ENCODE assay signal across 3 cellular contexts in the genomic region with DNA sequence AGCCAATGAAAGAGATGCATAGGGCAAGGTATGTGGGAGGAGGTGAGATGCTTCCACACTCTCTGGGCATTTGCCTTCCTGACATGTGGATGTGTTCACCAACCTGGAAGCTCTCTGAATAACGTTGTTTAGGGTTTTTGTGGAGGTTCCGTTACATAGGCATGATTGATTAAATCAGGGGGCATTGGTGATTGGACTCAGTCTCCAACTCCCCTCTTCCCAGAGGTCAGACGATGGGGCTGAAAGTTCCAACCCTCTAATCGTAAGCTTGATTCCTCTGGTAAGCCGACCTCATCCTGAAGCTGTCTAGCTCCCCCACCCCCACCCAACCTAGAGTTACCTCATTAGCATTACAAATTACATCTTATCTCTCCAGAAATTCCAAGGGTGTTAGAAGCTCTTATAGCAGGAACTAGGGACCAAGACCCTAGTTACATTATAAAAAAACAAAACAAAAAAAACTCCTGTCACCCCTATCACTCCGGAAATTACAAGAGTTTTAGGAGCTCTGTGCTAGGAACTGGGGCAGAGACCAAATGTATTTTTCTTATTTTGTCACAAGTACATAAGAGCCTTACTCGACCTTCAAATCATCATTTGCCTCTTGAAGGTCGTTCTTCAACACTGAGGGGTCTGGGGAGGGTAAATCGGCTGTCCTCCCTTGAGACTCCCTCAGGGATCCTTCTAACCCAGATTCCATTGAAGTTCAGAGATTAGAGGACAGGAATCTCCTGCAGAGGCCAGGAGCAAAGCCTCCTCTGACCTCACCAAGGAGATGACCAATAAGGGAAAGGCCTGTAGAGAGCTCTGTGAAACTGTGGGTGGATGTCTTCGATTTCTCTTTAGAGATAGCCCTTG.
TF ChIP-seq lines count a peak whose summit lies in the region.

No MANE protein-coding gene starts in this region.

TF ChIP-seq in liver, 16 proteins besides CTCF, POLR2A, EP300 and RAD21:
- no peak for TF ChIP-seq EGR1 (IDR thresholded peaks at IDR 0.05; ENCODE audit: low read depth in 2 of 2)
- no peak for TF ChIP-seq TAF1 (conservative IDR thresholded peaks at IDR 0.05)
- peak; percentile 71 for TF ChIP-seq NR2F2 (IDR thresholded peaks at IDR 0.05)

TF ChIP-seq in HepG2, 621 proteins besides CTCF, POLR2A, EP300 and RAD21:
- TF ChIP-seq ETV6 (CRISPR knock-in tag; conservative IDR thresholded peaks at IDR 0.05) (no peak), NKX3-1 (CRISPR knock-in tag; IDR thresholded peaks at IDR 0.05) (no peak), ZNF552 (CRISPR knock-in tag; IDR thresholded peaks at IDR 0.05; ENCODE audit: borderline replicate concordance) (no peak), DPF2 (CRISPR knock-in tag; IDR thresholded peaks at IDR 0.05; ENCODE audit: borderline replicate concordance, low read depth) (no peak), KDM4B (CRISPR knock-in tag; IDR thresholded peaks at IDR 0.05) (no peak), ZBTB38 (CRISPR knock-in tag; IDR thresholded peaks at IDR 0.05) (no peak), ZFP1 (CRISPR knock-in tag; IDR thresholded peaks at IDR 0.05) (no peak), NFKB2 (CRISPR knock-in tag; IDR thresholded peaks at IDR 0.05; ENCODE audit: borderline replicate concordance) (no peak), ZNF30 (CRISPR knock-in tag; IDR thresholded peaks at IDR 0.05) (no peak), NR2F1 (CRISPR knock-in tag; IDR thresholded peaks at IDR 0.05) (no peak), SIX1 (CRISPR knock-in tag; IDR thresholded peaks at IDR 0.05; ENCODE audit: borderline replicate concordance) (no peak), ARNTL (CRISPR knock-in tag; IDR thresholded peaks at IDR 0.05) (no peak), TEAD2 (CRISPR knock-in tag; IDR thresholded peaks at IDR 0.05) (no peak)
- TF ChIP-seq, protein P1, sequence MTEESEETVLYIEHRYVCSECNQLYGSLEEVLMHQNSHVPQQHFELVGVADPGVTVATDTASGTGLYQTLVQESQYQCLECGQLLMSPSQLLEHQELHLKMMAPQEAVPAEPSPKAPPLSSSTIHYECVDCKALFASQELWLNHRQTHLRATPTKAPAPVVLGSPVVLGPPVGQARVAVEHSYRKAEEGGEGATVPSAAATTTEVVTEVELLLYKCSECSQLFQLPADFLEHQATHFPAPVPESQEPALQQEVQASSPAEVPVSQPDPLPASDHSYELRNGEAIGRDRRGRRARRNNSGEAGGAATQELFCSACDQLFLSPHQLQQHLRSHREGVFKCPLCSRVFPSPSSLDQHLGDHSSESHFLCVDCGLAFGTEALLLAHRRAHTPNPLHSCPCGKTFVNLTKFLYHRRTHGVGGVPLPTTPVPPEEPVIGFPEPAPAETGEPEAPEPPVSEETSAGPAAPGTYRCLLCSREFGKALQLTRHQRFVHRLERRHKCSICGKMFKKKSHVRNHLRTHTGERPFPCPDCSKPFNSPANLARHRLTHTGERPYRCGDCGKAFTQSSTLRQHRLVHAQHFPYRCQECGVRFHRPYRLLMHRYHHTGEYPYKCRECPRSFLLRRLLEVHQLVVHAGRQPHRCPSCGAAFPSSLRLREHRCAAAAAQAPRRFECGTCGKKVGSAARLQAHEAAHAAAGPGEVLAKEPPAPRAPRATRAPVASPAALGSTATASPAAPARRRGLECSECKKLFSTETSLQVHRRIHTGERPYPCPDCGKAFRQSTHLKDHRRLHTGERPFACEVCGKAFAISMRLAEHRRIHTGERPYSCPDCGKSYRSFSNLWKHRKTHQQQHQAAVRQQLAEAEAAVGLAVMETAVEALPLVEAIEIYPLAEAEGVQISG (CRISPR knock-in tag; IDR thresholded peaks at IDR 0.05), result no peak
- TF ChIP-seq, protein P2, sequence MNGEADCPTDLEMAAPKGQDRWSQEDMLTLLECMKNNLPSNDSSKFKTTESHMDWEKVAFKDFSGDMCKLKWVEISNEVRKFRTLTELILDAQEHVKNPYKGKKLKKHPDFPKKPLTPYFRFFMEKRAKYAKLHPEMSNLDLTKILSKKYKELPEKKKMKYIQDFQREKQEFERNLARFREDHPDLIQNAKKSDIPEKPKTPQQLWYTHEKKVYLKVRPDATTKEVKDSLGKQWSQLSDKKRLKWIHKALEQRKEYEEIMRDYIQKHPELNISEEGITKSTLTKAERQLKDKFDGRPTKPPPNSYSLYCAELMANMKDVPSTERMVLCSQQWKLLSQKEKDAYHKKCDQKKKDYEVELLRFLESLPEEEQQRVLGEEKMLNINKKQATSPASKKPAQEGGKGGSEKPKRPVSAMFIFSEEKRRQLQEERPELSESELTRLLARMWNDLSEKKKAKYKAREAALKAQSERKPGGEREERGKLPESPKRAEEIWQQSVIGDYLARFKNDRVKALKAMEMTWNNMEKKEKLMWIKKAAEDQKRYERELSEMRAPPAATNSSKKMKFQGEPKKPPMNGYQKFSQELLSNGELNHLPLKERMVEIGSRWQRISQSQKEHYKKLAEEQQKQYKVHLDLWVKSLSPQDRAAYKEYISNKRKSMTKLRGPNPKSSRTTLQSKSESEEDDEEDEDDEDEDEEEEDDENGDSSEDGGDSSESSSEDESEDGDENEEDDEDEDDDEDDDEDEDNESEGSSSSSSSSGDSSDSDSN (CRISPR knock-in tag; IDR thresholded peaks at IDR 0.05), result no peak

TF ChIP-seq in H1, 55 proteins besides CTCF, POLR2A, EP300 and RAD21 (continues in another document):
- TF ChIP-seq, protein P3, sequence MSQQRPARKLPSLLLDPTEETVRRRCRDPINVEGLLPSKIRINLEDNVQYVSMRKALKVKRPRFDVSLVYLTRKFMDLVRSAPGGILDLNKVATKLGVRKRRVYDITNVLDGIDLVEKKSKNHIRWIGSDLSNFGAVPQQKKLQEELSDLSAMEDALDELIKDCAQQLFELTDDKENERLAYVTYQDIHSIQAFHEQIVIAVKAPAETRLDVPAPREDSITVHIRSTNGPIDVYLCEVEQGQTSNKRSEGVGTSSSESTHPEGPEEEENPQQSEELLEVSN (IDR thresholded peaks at IDR 0.05), result no peak
- no peak for TF ChIP-seq BACH1 (IDR thresholded peaks at IDR 0.05; ENCODE audit: low read length)
- TF ChIP-seq POU5F1 (IDR thresholded peaks at IDR 0.05; ENCODE audit: low read depth, low read length), result 0 out of 2 replicates have a peak, but pooled peaks have one; percentile 44
- TF ChIP-seq CHD2 (IDR thresholded peaks at IDR 0.05; ENCODE audit: low read length), result peak; percentile 37; the same call in 1 of the 2 replicates
- TF ChIP-seq ASH2L (IDR thresholded peaks at IDR 0.05; ENCODE audit: low read length), result peak; percentile 53
- TF ChIP-seq SIRT6 (IDR thresholded peaks at IDR 0.05; ENCODE audit: low read length), result no peak
- no peak for TF ChIP-seq HDAC6 (IDR thresholded peaks at IDR 0.05; ENCODE audit: low read depth, low read length)
- no peak for TF ChIP-seq RNF2 (IDR thresholded peaks at IDR 0.05; ENCODE audit: borderline replicate concordance, low read depth, low read length, missing control alignments, poor library complexity, severe bottlenecking)
- no peak for TF ChIP-seq ZNF274 (IDR thresholded peaks at IDR 0.05; ENCODE audit: borderline replicate concordance, extremely low read depth, low read length)
- TF ChIP-seq SAP30 (IDR thresholded peaks at IDR 0.05; ENCODE audit: insufficient read depth, insufficient replicate concordance, low read length), result no peak
- TF ChIP-seq KDM5A (IDR thresholded peaks at IDR 0.05; ENCODE audit: low read length), result no peak
- TF ChIP-seq JUND (IDR thresholded peaks at IDR 0.05; ENCODE audit: low read length), result 0 out of 2 replicates have a peak, but pooled peaks have one; percentile 47
- TF ChIP-seq POLR2AphosphoS5 (IDR thresholded peaks at IDR 0.05; ENCODE audit: low read depth, low read length), result no peak
- TF ChIP-seq HDAC2 (IDR thresholded peaks at IDR 0.05; ENCODE audit: borderline replicate concordance in 1 of 2, low read depth in 2 of 2, low read length in 2 of 2), result no peak
- no peak for TF ChIP-seq NANOG (IDR thresholded peaks at IDR 0.05; ENCODE audit: insufficient read depth, low read depth, low read length, poor library complexity, severe bottlenecking)
- no peak for TF ChIP-seq CTBP2 (IDR thresholded peaks at IDR 0.05; ENCODE audit: borderline replicate concordance, insufficient read depth, insufficient read length, low read length)
- no peak for TF ChIP-seq TAF7 (optimal IDR thresholded peaks at IDR 0.05; ENCODE audit: borderline replicate concordance, low read depth, low read length)
- TF ChIP-seq, protein P4, sequence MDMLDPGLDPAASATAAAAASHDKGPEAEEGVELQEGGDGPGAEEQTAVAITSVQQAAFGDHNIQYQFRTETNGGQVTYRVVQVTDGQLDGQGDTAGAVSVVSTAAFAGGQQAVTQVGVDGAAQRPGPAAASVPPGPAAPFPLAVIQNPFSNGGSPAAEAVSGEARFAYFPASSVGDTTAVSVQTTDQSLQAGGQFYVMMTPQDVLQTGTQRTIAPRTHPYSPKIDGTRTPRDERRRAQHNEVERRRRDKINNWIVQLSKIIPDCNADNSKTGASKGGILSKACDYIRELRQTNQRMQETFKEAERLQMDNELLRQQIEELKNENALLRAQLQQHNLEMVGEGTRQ (IDR thresholded peaks at IDR 0.05; ENCODE audit: low read length), result no peak
- TF ChIP-seq RBBP5 (IDR thresholded peaks at IDR 0.05; ENCODE audit: borderline replicate concordance, low read depth, low read length), result peak; percentile 70; the same call in 1 of the 2 replicates
- no peak for TF ChIP-seq PHF8 (conservative IDR thresholded peaks at IDR 0.05; ENCODE audit: low read depth, low read length)
- TF ChIP-seq BCL11A (IDR thresholded peaks at IDR 0.05; ENCODE audit: low read depth in 2 of 2, low read length in 2 of 2), result no peak
- no peak for TF ChIP-seq TCF12 (IDR thresholded peaks at IDR 0.05; ENCODE audit: low read depth, low read length)
- no peak for TF ChIP-seq RFX5 (IDR thresholded peaks at IDR 0.05; ENCODE audit: borderline replicate concordance, low read depth, low read length)
- TF ChIP-seq, protein P5, sequence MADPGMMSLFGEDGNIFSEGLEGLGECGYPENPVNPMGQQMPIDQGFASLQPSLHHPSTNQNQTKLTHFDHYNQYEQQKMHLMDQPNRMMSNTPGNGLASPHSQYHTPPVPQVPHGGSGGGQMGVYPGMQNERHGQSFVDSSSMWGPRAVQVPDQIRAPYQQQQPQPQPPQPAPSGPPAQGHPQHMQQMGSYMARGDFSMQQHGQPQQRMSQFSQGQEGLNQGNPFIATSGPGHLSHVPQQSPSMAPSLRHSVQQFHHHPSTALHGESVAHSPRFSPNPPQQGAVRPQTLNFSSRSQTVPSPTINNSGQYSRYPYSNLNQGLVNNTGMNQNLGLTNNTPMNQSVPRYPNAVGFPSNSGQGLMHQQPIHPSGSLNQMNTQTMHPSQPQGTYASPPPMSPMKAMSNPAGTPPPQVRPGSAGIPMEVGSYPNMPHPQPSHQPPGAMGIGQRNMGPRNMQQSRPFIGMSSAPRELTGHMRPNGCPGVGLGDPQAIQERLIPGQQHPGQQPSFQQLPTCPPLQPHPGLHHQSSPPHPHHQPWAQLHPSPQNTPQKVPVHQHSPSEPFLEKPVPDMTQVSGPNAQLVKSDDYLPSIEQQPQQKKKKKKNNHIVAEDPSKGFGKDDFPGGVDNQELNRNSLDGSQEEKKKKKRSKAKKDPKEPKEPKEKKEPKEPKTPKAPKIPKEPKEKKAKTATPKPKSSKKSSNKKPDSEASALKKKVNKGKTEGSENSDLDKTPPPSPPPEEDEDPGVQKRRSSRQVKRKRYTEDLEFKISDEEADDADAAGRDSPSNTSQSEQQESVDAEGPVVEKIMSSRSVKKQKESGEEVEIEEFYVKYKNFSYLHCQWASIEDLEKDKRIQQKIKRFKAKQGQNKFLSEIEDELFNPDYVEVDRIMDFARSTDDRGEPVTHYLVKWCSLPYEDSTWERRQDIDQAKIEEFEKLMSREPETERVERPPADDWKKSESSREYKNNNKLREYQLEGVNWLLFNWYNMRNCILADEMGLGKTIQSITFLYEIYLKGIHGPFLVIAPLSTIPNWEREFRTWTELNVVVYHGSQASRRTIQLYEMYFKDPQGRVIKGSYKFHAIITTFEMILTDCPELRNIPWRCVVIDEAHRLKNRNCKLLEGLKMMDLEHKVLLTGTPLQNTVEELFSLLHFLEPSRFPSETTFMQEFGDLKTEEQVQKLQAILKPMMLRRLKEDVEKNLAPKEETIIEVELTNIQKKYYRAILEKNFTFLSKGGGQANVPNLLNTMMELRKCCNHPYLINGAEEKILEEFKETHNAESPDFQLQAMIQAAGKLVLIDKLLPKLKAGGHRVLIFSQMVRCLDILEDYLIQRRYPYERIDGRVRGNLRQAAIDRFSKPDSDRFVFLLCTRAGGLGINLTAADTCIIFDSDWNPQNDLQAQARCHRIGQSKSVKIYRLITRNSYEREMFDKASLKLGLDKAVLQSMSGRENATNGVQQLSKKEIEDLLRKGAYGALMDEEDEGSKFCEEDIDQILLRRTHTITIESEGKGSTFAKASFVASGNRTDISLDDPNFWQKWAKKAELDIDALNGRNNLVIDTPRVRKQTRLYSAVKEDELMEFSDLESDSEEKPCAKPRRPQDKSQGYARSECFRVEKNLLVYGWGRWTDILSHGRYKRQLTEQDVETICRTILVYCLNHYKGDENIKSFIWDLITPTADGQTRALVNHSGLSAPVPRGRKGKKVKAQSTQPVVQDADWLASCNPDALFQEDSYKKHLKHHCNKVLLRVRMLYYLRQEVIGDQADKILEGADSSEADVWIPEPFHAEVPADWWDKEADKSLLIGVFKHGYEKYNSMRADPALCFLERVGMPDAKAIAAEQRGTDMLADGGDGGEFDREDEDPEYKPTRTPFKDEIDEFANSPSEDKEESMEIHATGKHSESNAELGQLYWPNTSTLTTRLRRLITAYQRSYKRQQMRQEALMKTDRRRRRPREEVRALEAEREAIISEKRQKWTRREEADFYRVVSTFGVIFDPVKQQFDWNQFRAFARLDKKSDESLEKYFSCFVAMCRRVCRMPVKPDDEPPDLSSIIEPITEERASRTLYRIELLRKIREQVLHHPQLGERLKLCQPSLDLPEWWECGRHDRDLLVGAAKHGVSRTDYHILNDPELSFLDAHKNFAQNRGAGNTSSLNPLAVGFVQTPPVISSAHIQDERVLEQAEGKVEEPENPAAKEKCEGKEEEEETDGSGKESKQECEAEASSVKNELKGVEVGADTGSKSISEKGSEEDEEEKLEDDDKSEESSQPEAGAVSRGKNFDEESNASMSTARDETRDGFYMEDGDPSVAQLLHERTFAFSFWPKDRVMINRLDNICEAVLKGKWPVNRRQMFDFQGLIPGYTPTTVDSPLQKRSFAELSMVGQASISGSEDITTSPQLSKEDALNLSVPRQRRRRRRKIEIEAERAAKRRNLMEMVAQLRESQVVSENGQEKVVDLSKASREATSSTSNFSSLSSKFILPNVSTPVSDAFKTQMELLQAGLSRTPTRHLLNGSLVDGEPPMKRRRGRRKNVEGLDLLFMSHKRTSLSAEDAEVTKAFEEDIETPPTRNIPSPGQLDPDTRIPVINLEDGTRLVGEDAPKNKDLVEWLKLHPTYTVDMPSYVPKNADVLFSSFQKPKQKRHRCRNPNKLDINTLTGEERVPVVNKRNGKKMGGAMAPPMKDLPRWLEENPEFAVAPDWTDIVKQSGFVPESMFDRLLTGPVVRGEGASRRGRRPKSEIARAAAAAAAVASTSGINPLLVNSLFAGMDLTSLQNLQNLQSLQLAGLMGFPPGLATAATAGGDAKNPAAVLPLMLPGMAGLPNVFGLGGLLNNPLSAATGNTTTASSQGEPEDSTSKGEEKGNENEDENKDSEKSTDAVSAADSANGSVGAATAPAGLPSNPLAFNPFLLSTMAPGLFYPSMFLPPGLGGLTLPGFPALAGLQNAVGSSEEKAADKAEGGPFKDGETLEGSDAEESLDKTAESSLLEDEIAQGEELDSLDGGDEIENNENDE (IDR thresholded peaks at IDR 0.05; ENCODE audit: insufficient replicate concordance, low read length), result no peak
- no peak for TF ChIP-seq SIX5 (IDR thresholded peaks at IDR 0.05; ENCODE audit: low read depth, low read length)
- TF ChIP-seq TBP (IDR thresholded peaks at IDR 0.05; ENCODE audit: low read depth, low read length), result no peak
- TF ChIP-seq BRCA1 (IDR thresholded peaks at IDR 0.05; ENCODE audit: low read depth, low read length), result no peak
- TF ChIP-seq SP2 (IDR thresholded peaks at IDR 0.05; ENCODE audit: low read length), result no peak
- TF ChIP-seq KDM1A (IDR thresholded peaks at IDR 0.05; ENCODE audit: borderline replicate concordance, low read length), result no peak
- no peak for TF ChIP-seq KDM4A (IDR thresholded peaks at IDR 0.05; ENCODE audit: low read depth, low read length, severe bottlenecking)
- TF ChIP-seq FOSL1 (IDR thresholded peaks at IDR 0.05; ENCODE audit: insufficient read depth, low read depth, low read length), result no peak
- no peak for TF ChIP-seq EZH2 (IDR thresholded peaks at IDR 0.05; ENCODE audit: low read depth, low read length, severe bottlenecking)
- no peak for TF ChIP-seq CBX5 (IDR thresholded peaks at IDR 0.05; ENCODE audit: low read depth, low read length)
